ENCODE assay signal across 8 cellular contexts in the genomic region with DNA sequence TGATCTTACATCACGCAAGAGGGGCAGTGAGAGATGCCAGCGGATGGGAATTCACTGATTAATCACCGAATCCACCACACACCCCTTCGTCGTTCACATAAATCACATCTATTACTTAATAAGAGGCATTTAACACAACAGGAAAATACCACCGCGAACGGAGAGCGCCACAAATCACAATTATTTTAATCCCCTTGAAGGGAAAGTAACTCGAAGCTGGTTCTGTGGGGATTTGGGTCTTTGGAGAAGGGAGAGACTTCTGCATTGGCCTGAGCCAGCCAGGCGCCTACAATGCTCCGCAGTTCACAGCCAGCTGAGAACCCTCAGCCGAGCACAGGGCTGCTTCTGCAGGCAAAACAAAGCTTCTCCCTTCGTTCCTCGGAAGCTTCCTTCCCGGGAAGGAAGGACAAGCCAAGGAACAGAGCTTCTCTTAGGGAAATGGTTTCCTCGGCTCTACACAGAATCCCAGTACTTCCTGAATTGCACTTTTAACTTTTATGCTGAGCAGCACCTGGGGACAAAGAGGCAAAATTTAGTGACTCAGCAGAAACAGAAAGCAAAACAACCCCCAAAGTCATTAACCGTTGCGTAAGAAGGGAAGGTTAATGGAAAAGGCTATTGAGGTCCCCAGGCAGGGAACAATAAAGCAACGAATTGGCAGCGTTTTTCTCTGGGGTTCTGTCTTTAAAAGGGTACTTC. TPM values are rescaled to one million over a fixed set of nuclear protein-coding genes. Genes with fewer than 3 reads are reported as not detected.
DNase-seq lines count a peak whose midpoint lies in the region; ATAC-seq and TF ChIP-seq lines count a peak whose summit lies in the region.

A gene (minus strand): TSS at position 1 of the 699 bp plus-strand sequence. CDS start 287 bp downstream, outside the sequence.

- TF ChIP-seq CTCF in AG10803 (conservative IDR thresholded peaks at IDR 0.05; ENCODE audit: low read length) = no peak
- no peak for TF ChIP-seq CTCF in astrocyte of the cerebellum (IDR thresholded peaks at IDR 0.05; ENCODE audit: low read depth, low read length, missing control alignments)
- no peak for TF ChIP-seq CTCF in gastrocnemius medialis (IDR thresholded peaks at IDR 0.05 in 4 of 5, conservative IDR thresholded peaks at IDR 0.05 in 1 of 5)

- no peaks in the 10 kb centered on the region for H3K36me3 ChIP-seq in iPS DF 6.9 (ENCODE audit: control insufficient read depth, insufficient read depth, low read length)
- no peaks in the 10 kb centered on the region for H3K36me3 ChIP-seq in gastrocnemius medialis

- H3K4me3 ChIP-seq in AG10803 (ENCODE audit: low read length) = peak within 1 kb of the TSS; percentile 58
- peak within 1 kb of the TSS; percentile 59 for H3K4me3 ChIP-seq in astrocyte of the cerebellum (ENCODE audit: low read depth, low read length)
- peak within 1 kb of the TSS; percentile 43; the same call in 1 of the 2 replicates for H3K4me3 ChIP-seq in iPS DF 6.9 (ENCODE audit: low read length)
- H3K4me3 ChIP-seq in gastrocnemius medialis = peak within 1 kb of the TSS; percentile 45 to 59 (median 54)

- H3K9me3 ChIP-seq in iPS DF 6.9 (ENCODE audit: control insufficient read depth, insufficient read depth, low read length) (no peaks in the 10 kb centered on the region), gastrocnemius medialis (no peaks in the 10 kb centered on the region)

- H3K27me3 ChIP-seq in iPS DF 6.9 (ENCODE audit: control insufficient read depth, insufficient read depth, low read length) = peaks cover 13% of the 10 kb centered on the region; the same call in 1 of the 2 replicates
- H3K27me3 ChIP-seq in gastrocnemius medialis = peaks cover 5 to 16% (median 10%) of the 10 kb centered on the region in 3 donors

- peak; percentile 62 for ATAC-seq in GM18907 (IDR thresholded peaks at IDR 0.05; ENCODE audit: unreplicated experiment)
- peak; percentile 19 to 39 for ATAC-seq in gastrocnemius medialis

- no peaks in the 10 kb centered on the region for H3K4me1 ChIP-seq in iPS DF 6.9 (ENCODE audit: control insufficient read depth, insufficient read depth, low read length)
- peaks cover 0 to 4% of the 10 kb centered on the region in 2 donors for H3K4me1 ChIP-seq in gastrocnemius medialis

- no peak for TF ChIP-seq POLR2A in gastrocnemius medialis (IDR thresholded peaks at IDR 0.05)

- in situ Hi-C loops in astrocyte of the cerebellum (cut with HindIII; ENCODE audit: low sequenced_read_pairs) = no loop called here
- in situ Hi-C loops in gastrocnemius medialis (cut with MboI; ENCODE audit: low sequenced_read_pairs in 4 of 4) = no loop called here

- DNase-seq in AG10803 (ENCODE audit: low read depth) (peak; percentile 15), HuH-7 (ENCODE audit: low spot score) (peak; percentile 28), astrocyte of the cerebellum (ENCODE audit: low read depth) (peak; percentile 13), iPS DF 6.9 (ENCODE audit: low read depth, low spot score) (no peak), gastrocnemius medialis (no peak), mesenteric fat pad (ENCODE audit: low spot score) (no peak), NCI-H2196 treated with DMSO at 0.1 percent for 48 hours (lab: John Stamatoyannopoulos, UW; ENCODE audit: unreplicated experiment) (no peak)

- no CpG with 5 or more reads among the region's 21 CpGs for WGBS in iPS DF 6.9 (ENCODE audit: insufficient coverage, insufficient read length)

- H3K27ac ChIP-seq in iPS DF 6.9 (ENCODE audit: low read length) = no peak within 1 kb of the TSS
- H3K27ac ChIP-seq in gastrocnemius medialis = no peak within 1 kb of the TSS

- intact Hi-C loops in gastrocnemius medialis (cut with DNase I; ENCODE audit: low total_unique reads) = no loop called here

RNA-seq across cellular contexts. Expression of the gene that starts here (rescaled TPM):
- total RNA-seq in gastrocnemius medialis (10 to 100 TPM in 1 of 4 donors, 1 to 10 TPM in 3; 3.3 to 11.1 (median 4.6) TPM), mesenteric fat pad (0.22 TPM)

Comparison
In these comparisons a context has a peak if more than half of its experiments do, and no peak if none do; other contexts are left out.
1. DNase-seq: peak in AG10803 (single experiment), HuH-7 (single experiment) and astrocyte of the cerebellum (single experiment); none in iPS DF 6.9 (single experiment), gastrocnemius medialis (0 of 2), mesenteric fat pad (single experiment) and NCI-H2196 treated with DMSO at 0.1 percent for 48 hours (single experiment).
2. Peak in every context shown above with its lines, with median percentiles within 50 percentile points of each other: H3K4me3 ChIP-seq.